ENCODE assay signal across 8 cellular contexts in genomic region chr16:75108792-75109731, GRCh38. TPM values are rescaled to one million over a fixed set of nuclear protein-coding genes. Genes with fewer than 3 reads are reported as not detected.
DNase-seq lines count a peak whose midpoint lies in the region; ATAC-seq and TF ChIP-seq lines count a peak whose summit lies in the region.

No MANE protein-coding gene starts in this region.

- TF ChIP-seq CTCF in DOHH2 (IDR thresholded peaks at IDR 0.05; ENCODE audit: low read depth, low read length, poor library complexity, severe bottlenecking) (no peak), right atrium auricular region (IDR thresholded peaks at IDR 0.05) (no peak)

- POLR2A ChIA-PET in T-cell (lab: Charles Lee) = interaction anchor here in 1 of 2 donors (0.5 kb wide), 1 partner anchor 124 kb away, joined by 6 read pairs; the partner anchor contains the start of gene WDR59

- peak; percentile 68 to 80 (median 74) for ATAC-seq in T-cell (replicated peaks in 1 of 4)
- ATAC-seq in HG03039 (IDR thresholded peaks at IDR 0.05; ENCODE audit: unreplicated experiment) = no peak

- H3K36me3 ChIP-seq in DOHH2 (ENCODE audit: control insufficient read depth, low read length) = no peaks in the 10 kb centered on the region
- H3K36me3 ChIP-seq in right atrium auricular region = no peaks in the 10 kb centered on the region

- no peak overlapping the region for H3K27ac ChIP-seq in DOHH2 (ENCODE audit: low read depth, low read length)
- H3K27ac ChIP-seq in right atrium auricular region = peak overlapping the region; percentile 82 to 90
- peak overlapping the region in 20 of 21 experiments; percentile 37 to 91 (median 80) for H3K27ac ChIP-seq in skin epidermis

- DNase-seq in HT1080 (ENCODE audit: low read depth) (peak; percentile 98), T-cell (peak; percentile 26 to 76 (median 56)), amniotic stem cell (lab: John Stamatoyannopoulos, UW) (peak; percentile 52), right atrium auricular region (ENCODE audit: low spot score) (peak; percentile 81), NCI-H1048 (lab: John Stamatoyannopoulos, UW) (no peak)

- H3K36me3 Mint-ChIP-seq in T-cell = no peaks in the 10 kb centered on the region

- peaks cover 4 to 13% of the 10 kb centered on the region in 2 donors for H3K27me3 Mint-ChIP-seq in T-cell

- H3K27me3 ChIP-seq in DOHH2 (ENCODE audit: control insufficient read depth, low read length) (no peaks in the 10 kb centered on the region; the same call in 1 of the 2 replicates), right atrium auricular region (no peaks in the 10 kb centered on the region)

- H3K9me2 ChIP-seq in DOHH2 (replicated peaks; ENCODE audit: control insufficient read depth, low read length) = no peaks in the 10 kb centered on the region

- H3K4me3 ChIP-seq in DOHH2 (ENCODE audit: low read length) (peak overlapping the region; percentile 52), right atrium auricular region (peak overlapping the region in 1 of 2 donors; percentile 4), skin epidermis (peak overlapping the region in 2 of 7 experiments; percentile 6 to 19)

- CTCF ChIA-PET in T-cell (lab: Charles Lee) = interaction anchor here (0.6 to 2.0 kb wide), 6 partner anchors 10 to 124 kb away, joined by 3 to 16 read pairs (median 6); partner anchors contain the start of genes WDR59 (in 1 of the 2) and ZNRF1 (in 1 of the 2)

- no peaks in the 10 kb centered on the region for H3K79me2 ChIP-seq in DOHH2 (ENCODE audit: control insufficient read depth, low read length)

- H3K27ac Mint-ChIP-seq in T-cell = peak overlapping the region; percentile 80 to 83

- no peaks in the 10 kb centered on the region for H4K20me1 ChIP-seq in DOHH2 (ENCODE audit: control insufficient read depth, insufficient read depth, low read depth, low read length)

- H3K9me3 Mint-ChIP-seq in T-cell = no peaks in the 10 kb centered on the region

- peak overlapping the region; percentile 84 for H3K4me2 ChIP-seq in DOHH2 (ENCODE audit: low read length)

- H3K9me3 ChIP-seq in DOHH2 (ENCODE audit: control insufficient read depth, insufficient read depth, low read length) = no peaks in the 10 kb centered on the region
- H3K9me3 ChIP-seq in right atrium auricular region = no peaks in the 10 kb centered on the region

- H3K4me3 Mint-ChIP-seq in T-cell = peak overlapping the region; percentile 15 to 60 (median 47)

- H3K4me1 Mint-ChIP-seq in T-cell = peaks cover 42 to 58% (median 47%) of the 10 kb centered on the region in 3 donors

- H3F3A ChIP-seq in DOHH2 (ENCODE audit: control insufficient read depth, insufficient read depth) = peaks cover 7% of the 10 kb centered on the region; the same call in 1 of the 2 replicates

- H3K4me1 ChIP-seq in DOHH2 (ENCODE audit: control insufficient read depth, low read length) (peaks cover 45% of the 10 kb centered on the region), right atrium auricular region (peaks cover 0 to 88% of the 10 kb centered on the region in 2 donors)

RNA-seq across cellular contexts. Expression of gene LDHD, which starts 7.5 kb away (rescaled TPM):
- not detected in 2 replicates for total RNA-seq in HT1080 (2014; rRNA removed; shearing (Covaris generic))
- 0.30 and 0.78 TPM in 2 replicates for polyA plus RNA-seq in HT1080 (2015; cell fraction: cytosol; rRNA removed)
- polyA plus RNA-seq in HT1080 (2015; cell fraction: nucleus; rRNA removed) = 1.3 and 1.5 TPM in 2 replicates
- total RNA-seq in T-cell (under 1 TPM in 3 of 5 donors, not detected in 2; 0.13 to 0.47 (median 0.26) TPM), right atrium auricular region (10 to 100 TPM; 28.8 to 65.6 TPM)

RNA-seq across cellular contexts. Expression of gene ZFP1, which starts 39.3 kb away (rescaled TPM):
- total RNA-seq in HT1080 (2014; rRNA removed; shearing (Covaris generic)) = 9.5 and 13.5 TPM in 2 replicates
- 7.4 and 9.0 TPM in 2 replicates for polyA plus RNA-seq in HT1080 (2015; cell fraction: cytosol; rRNA removed)
- 5.9 and 8.0 TPM in 2 replicates for polyA plus RNA-seq in HT1080 (2015; cell fraction: nucleus; rRNA removed)
- total RNA-seq in T-cell = 10 to 100 TPM; 10.1 to 15.6 (median 14.4) TPM
- 1 to 10 TPM; 8.6 to 8.8 TPM for total RNA-seq in right atrium auricular region

Comparison
In these comparisons a context has a peak if more than half of its experiments do, and no peak if none do; other contexts are left out.
1. RNA of gene LDHD, which starts 7.5 kb away (total RNA-seq): 28.8 to 65.6 TPM in right atrium auricular region; 0.13 to 0.47 TPM in T-cell and not detected in HT1080; every median in the first group is over 10 times any median in the second.